Comparison of ENCODE assay signal across 25 cellular contexts in genomic region chr3:124019291-124019690, GRCh38. TPM values are rescaled to one million over a fixed set of nuclear protein-coding genes. Genes with fewer than 3 reads are reported as not detected.
DNase-seq lines count a peak whose midpoint lies in the region; ATAC-seq and TF ChIP-seq lines count a peak whose summit lies in the region.
"Had no signal": no experiment of that assay in that cellular context is flagged by ENCODE, and none has a peak within 500 bp of the region (broad histone marks: within the 10 kb centered on the region; RNA-seq: fewer than 3 reads in every experiment).

No MANE protein-coding gene starts in this region.

- H3K27me3 ChIP-seq in GM23248 (replicated peaks; ENCODE audit: insufficient read depth) (peaks cover 16% of the 10 kb centered on the region; the same call in 1 of the 2 replicates), SJCRH30 (no peaks in the 10 kb centered on the region), right atrium auricular region (no peaks in the 10 kb centered on the region)
- H3K27me3 ChIP-seq: BE2C; BLaER1 treated with 17β-estradiol and CSF1 and Interleukin-3, amounts not matched to agents 10 nM and 100 nM had no signal

- intact Hi-C loops in left colon (cut with DNase I, micrococcal nuclease): loop anchor here in 1 of 2 donors (10.0 kb wide), 2 partner anchors 266 to 446 kb away; no protein-coding TSS in a partner anchor

- peak; percentile 5 for DNase-seq in GM23248
- peak; percentile 19 to 40 for DNase-seq in SJCRH30
- no peak for DNase-seq in left colon
- peak; percentile 2 for DNase-seq in renal cortical epithelial cell (ENCODE audit: low read depth)
- no peak for DNase-seq in right atrium auricular region (ENCODE audit: low spot score)
- no peak for DNase-seq in activated CD4-positive, alpha-beta T cell treated with anti-CD3 and anti-CD28 coated beads, Interleukin-2, amount 50 U/mL, for 1 hour
- DNase-seq: 8988T; ACHN; AML-193; BE2C; CD4-positive, alpha-beta T cell; CD8-positive, alpha-beta memory T cell; DMS 273 treated with DMSO at 0.1 percent for 48 hours; DMS79; EL; GDM1; H7; HCEC 1CT had no signal

- peaks cover 42% of the 10 kb centered on the region for H3K27me3 Mint-ChIP-seq in activated T-helper 17 cell treated with anti-CD3 and anti-CD28 coated beads, Interleukin-2, amount 50 U/mL, for 72 hours

- no peak for TF ChIP-seq CTCF in right atrium auricular region (IDR thresholded peaks at IDR 0.05)

- H4K20me1 ChIP-seq in GM23248 (ENCODE audit: insufficient read depth): no peaks in the 10 kb centered on the region
- H4K20me1 ChIP-seq: BLaER1 treated with 17β-estradiol and CSF1 and Interleukin-3, amounts not matched to agents 10 nM and 100 nM had no signal

- H3K9me2 ChIP-seq in GM23248 (ENCODE audit: insufficient read depth): no peaks in the 10 kb centered on the region

- H3K4me3 Mint-ChIP-seq in activated T-helper 17 cell treated with anti-CD3 and anti-CD28 coated beads, Interleukin-2, amount 50 U/mL, for 72 hours: no peak overlapping the region
- H3K4me3 Mint-ChIP-seq: CD14-positive monocyte; CD4-positive, alpha-beta T cell; CD8-positive, alpha-beta memory T cell had no signal

- in situ Hi-C loops in GM23248 (cut with MboI): loop anchor here (10.0 kb wide), 1 partner anchor 446 kb away; no protein-coding TSS in a partner anchor

- H3K36me3 ChIP-seq in GM23248 (ENCODE audit: low read depth) (no peaks in the 10 kb centered on the region), SJCRH30 (no peaks in the 10 kb centered on the region), right atrium auricular region (no peaks in the 10 kb centered on the region)
- H3K36me3 ChIP-seq: BE2C; BLaER1 treated with 17β-estradiol and CSF1 and Interleukin-3, amounts not matched to agents 10 nM and 100 nM had no signal

- peaks cover 7% of the 10 kb centered on the region; the same call in 1 of the 2 replicates for H3K4me1 ChIP-seq in GM23248 (ENCODE audit: insufficient read depth)
- peaks cover 4% of the 10 kb centered on the region; the same call in 1 of the 2 replicates for H3K4me1 ChIP-seq in SJCRH30
- no peaks in the 10 kb centered on the region for H3K4me1 ChIP-seq in right atrium auricular region
- H3K4me1 ChIP-seq: A549 had no signal

- ATAC-seq in left colon (peak; percentile 56), GM18505 (IDR thresholded peaks at IDR 0.05; ENCODE audit: unreplicated experiment) (no peak)
- ATAC-seq in activated T-helper 17 cell treated with anti-CD3 and anti-CD28 coated beads, Interleukin-2, amount 50 U/mL, for 72 hours (replicated peaks): no peak
- ATAC-seq: A549, GM12878 had no signal

- no peak for TF ChIP-seq POLR2A in GM18505 (IDR thresholded peaks at IDR 0.05; ENCODE audit: borderline replicate concordance, extremely low read depth, insufficient read depth, insufficient read length)

- H3K4me1 Mint-ChIP-seq in activated T-helper 17 cell treated with anti-CD3 and anti-CD28 coated beads, Interleukin-2, amount 50 U/mL, for 72 hours: no peaks in the 10 kb centered on the region
- H3K4me1 Mint-ChIP-seq: CD14-positive monocyte; CD8-positive, alpha-beta memory T cell had no signal

- no peak overlapping the region for H2AFZ ChIP-seq in GM23248

- H3F3A ChIP-seq in GM23248 (ENCODE audit: insufficient read depth): peaks cover 8% of the 10 kb centered on the region

- H3K79me2 ChIP-seq in GM23248 (ENCODE audit: insufficient read depth): no peaks in the 10 kb centered on the region

- H3K9me3 ChIP-seq in GM23248 (ENCODE audit: low read depth) (no peaks in the 10 kb centered on the region), SJCRH30 (replicated peaks) (peaks cover 9% of the 10 kb centered on the region; the same call in 1 of the 2 replicates), right atrium auricular region (no peaks in the 10 kb centered on the region)

- H3K4me3 ChIP-seq in GM23248 (no peak overlapping the region), SJCRH30 (no peak overlapping the region), right atrium auricular region (no peak overlapping the region)
- H3K4me3 ChIP-seq: A549; BLaER1 treated with 17β-estradiol and CSF1 and Interleukin-3, amounts not matched to agents 10 nM and 100 nM; GM12878 had no signal

- no peak overlapping the region for H3K9ac ChIP-seq in GM23248
- H3K9ac ChIP-seq: BLaER1 treated with 17β-estradiol and CSF1 and Interleukin-3, amounts not matched to agents 10 nM and 100 nM had no signal

- H3K36me3 Mint-ChIP-seq in activated T-helper 17 cell treated with anti-CD3 and anti-CD28 coated beads, Interleukin-2, amount 50 U/mL, for 72 hours (ENCODE audit: low read depth): no peaks in the 10 kb centered on the region
- H3K36me3 Mint-ChIP-seq: CD14-positive monocyte; CD8-positive, alpha-beta memory T cell had no signal

- no peak overlapping the region for H3K27ac Mint-ChIP-seq in activated T-helper 17 cell treated with anti-CD3 and anti-CD28 coated beads, Interleukin-2, amount 50 U/mL, for 72 hours
- H3K27ac Mint-ChIP-seq: CD14-positive monocyte; CD4-positive, alpha-beta T cell; CD8-positive, alpha-beta memory T cell had no signal

- no peak overlapping the region for H3K4me2 ChIP-seq in GM23248 (ENCODE audit: unreplicated experiment)
- H3K4me2 ChIP-seq: A549; BLaER1 treated with 17β-estradiol and CSF1 and Interleukin-3, amounts not matched to agents 10 nM and 100 nM had no signal

- H3K27ac ChIP-seq in GM23248 (no peak overlapping the region), SJCRH30 (no peak overlapping the region), right atrium auricular region (no peak overlapping the region)
- H3K27ac ChIP-seq: A549; BLaER1 treated with 17β-estradiol and CSF1 and Interleukin-3, amounts not matched to agents 10 nM and 100 nM had no signal

- WGBS in GM23248 (ENCODE audit: low coverage in 1 of 2, low lambda C conversion rate in 2 of 2, missing lambda C conversion rate in 2 of 2), 2 experiments: 61 to 62% methylated on average over 2 of the region's 2 CpGs

- peaks cover 3% of the 10 kb centered on the region for H3K9me3 Mint-ChIP-seq in activated T-helper 17 cell treated with anti-CD3 and anti-CD28 coated beads, Interleukin-2, amount 50 U/mL, for 72 hours

RNA-seq across cellular contexts. Expression of gene KALRN, which starts 13.9 kb away (rescaled TPM):
- 4.0 and 16.1 TPM in 2 replicates for total RNA-seq in GM23248 (2014; rRNA removed; shearing (Covaris generic))
- 0.98 and 1.4 TPM in 2 replicates for polyA plus RNA-seq in GM23248 (2016; fragmentation: Nextera tagmentation; extraction: Ambion mirVana)
- total RNA-seq in SJCRH30 (2014; rRNA removed; shearing (Covaris generic)): 12.2 and 13.8 TPM in 2 replicates
- total RNA-seq in left colon: 10 to 100 TPM; 64.7 to 74.3 TPM
- 3.5 and 19.1 TPM in 2 replicates for total RNA-seq in renal cortical epithelial cell
- total RNA-seq in activated T-helper 17 cell treated with anti-CD3 and anti-CD28 coated beads, Interleukin-2, amount 50 U/mL, for 72 hours: under 1 TPM; 0.61 to 0.95 TPM
- 10 to 100 TPM; 39.0 to 56.6 TPM for total RNA-seq in right atrium auricular region
- polyA plus RNA-seq: CD14-positive monocyte had no signal

RNA-seq across cellular contexts. Expression of gene ROPN1, which starts 27.4 kb away (rescaled TPM):
- total RNA-seq in GM23248 (2014; rRNA removed; shearing (Covaris generic)): not detected in 2 replicates
- not detected in 2 replicates for polyA plus RNA-seq in GM23248 (2016; fragmentation: Nextera tagmentation; extraction: Ambion mirVana)
- total RNA-seq in SJCRH30 (2014; rRNA removed; shearing (Covaris generic)): not detected in 2 replicates
- total RNA-seq in left colon: 1 to 10 TPM; 2.0 to 3.2 TPM
- total RNA-seq in renal cortical epithelial cell: not detected in 2 replicates
- not detected for total RNA-seq in activated T-helper 17 cell treated with anti-CD3 and anti-CD28 coated beads, Interleukin-2, amount 50 U/mL, for 72 hours
- not detected for total RNA-seq in right atrium auricular region
- total RNA-seq: CD4-positive, alpha-beta T cell; CD8-positive, alpha-beta memory T cell; GM12878; H1; H7 had no signal
- polyA plus RNA-seq: A549; CD14-positive monocyte; CD8-positive, alpha-beta memory T cell; GM12878 had no signal

RNA-seq across cellular contexts. Expression of gene CCDC14, which starts 58.3 kb away (rescaled TPM):
- 39.0 and 49.3 TPM in 2 replicates for total RNA-seq in GM23248 (2014; rRNA removed; shearing (Covaris generic))
- 18.2 and 23.2 TPM in 2 replicates for polyA plus RNA-seq in GM23248 (2016; fragmentation: Nextera tagmentation; extraction: Ambion mirVana)
- total RNA-seq in SJCRH30 (2014; rRNA removed; shearing (Covaris generic)): 48.3 and 83.7 TPM in 2 replicates
- 10 to 100 TPM; 63.6 to 73.7 TPM for total RNA-seq in left colon
- 28.3 and 60.4 TPM in 2 replicates for total RNA-seq in renal cortical epithelial cell
- 10 to 100 TPM; 32.4 to 48.4 TPM for total RNA-seq in activated T-helper 17 cell treated with anti-CD3 and anti-CD28 coated beads, Interleukin-2, amount 50 U/mL, for 72 hours
- total RNA-seq in right atrium auricular region: 1 to 10 TPM; 7.7 to 7.9 TPM

Comparison
In these comparisons a context has a peak if more than half of its experiments do, and no peak if none do; other contexts are left out.
1. DNase-seq: peak in GM23248 (single experiment), SJCRH30 (2 of 2) and renal cortical epithelial cell (single experiment); none in left colon (0 of 2), right atrium auricular region (single experiment) and activated CD4-positive, alpha-beta T cell treated with anti-CD3 and anti-CD28 coated beads, Interleukin-2, amount 50 U/mL, for 1 hour (single experiment).